In genomic region chr14:94145902-94146527, GRCh38 we compare ENCODE assay signal across 13 cellular contexts. TPM values are rescaled to one million over a fixed set of nuclear protein-coding genes. Genes with fewer than 3 reads are reported as not detected.
DNase-seq lines count a peak whose midpoint lies in the region; ATAC-seq and TF ChIP-seq lines count a peak whose summit lies in the region.
"Had no signal": no experiment of that assay in that cellular context is flagged by ENCODE, and none has a peak within 500 bp of the region (broad histone marks: within the 10 kb centered on the region; RNA-seq: fewer than 3 reads in every experiment).

No MANE protein-coding gene starts in this region.

- peaks cover 24% of the 10 kb centered on the region for H3K27me3 ChIP-seq in foreskin keratinocyte
- H3K27me3 ChIP-seq: spleen had no signal

- in situ Hi-C loops in KBM-7 (cut with MboI; ENCODE audit: low pct_unique_long_range_greater_than_20kb, low sequenced_read_pairs) = no loop called here

- ATAC-seq in foreskin keratinocyte = peak; percentile 41
- ATAC-seq in HG02973 (IDR thresholded peaks at IDR 0.05; ENCODE audit: unreplicated experiment) = no peak

- H3K27ac ChIP-seq in foreskin keratinocyte = no peak overlapping the region
- H3K27ac ChIP-seq: spleen, thoracic aorta had no signal

- DNase-seq in NCI-H2081 (lab: John Stamatoyannopoulos, UW) = peak; percentile 12 to 54
- no peak for DNase-seq in NCI-H2081 treated with DMSO at 0.1 percent for 48 hours (lab: John Stamatoyannopoulos, UW)
- DNase-seq in KBM-7 = peak; percentile 26
- DNase-seq in NCI-H774 (lab: John Stamatoyannopoulos, UW) = peak; percentile 74
- DNase-seq in foreskin keratinocyte = peak in 1 of 2 donors; percentile 38
- DNase-seq in LoVo (ENCODE audit: low spot score) = no peak
- DNase-seq in T-helper 9 cell = no peak
- DNase-seq: activated naive CD4-positive, alpha-beta T cell treated with anti-CD3 and anti-CD28 coated beads for 36 hours; NCI-H226; occipital lobe; spleen had no signal

- TF ChIP-seq CTCF in foreskin keratinocyte (conservative IDR thresholded peaks at IDR 0.05) = no peak

- H3K4me1 ChIP-seq in foreskin keratinocyte = peaks cover 3% of the 10 kb centered on the region

RNA-seq across cellular contexts. Expression of gene IFI27L2, which starts 16.6 kb away (rescaled TPM):
- total RNA-seq in foreskin keratinocyte = 101 and 145 TPM in 2 replicates
- 160 and 242 TPM in 2 replicates for polyA plus RNA-seq in foreskin keratinocyte

RNA-seq across cellular contexts. Expression of gene PPP4R4, which starts 28.1 kb away (rescaled TPM):
- 4.4 and 6.7 TPM in 2 replicates for total RNA-seq in foreskin keratinocyte
- polyA plus RNA-seq in foreskin keratinocyte = 1.4 and 1.9 TPM in 2 replicates

RNA-seq across cellular contexts. Expression of gene IFI27, which starts 35.5 kb away (rescaled TPM):
- total RNA-seq in foreskin keratinocyte = 315 and 774 TPM in 2 replicates
- 486 and 1,280 TPM in 2 replicates for polyA plus RNA-seq in foreskin keratinocyte

Comparison
In these comparisons a context has a peak if more than half of its experiments do, and no peak if none do; other contexts are left out.
1. DNase-seq: peak in NCI-H2081 (2 of 2), KBM-7 (single experiment) and NCI-H774 (single experiment); none in NCI-H2081 treated with DMSO at 0.1 percent for 48 hours (single experiment), LoVo (single experiment) and T-helper 9 cell (single experiment).